Comparison of ENCODE assay signal across 2 cellular contexts in the genomic region with DNA sequence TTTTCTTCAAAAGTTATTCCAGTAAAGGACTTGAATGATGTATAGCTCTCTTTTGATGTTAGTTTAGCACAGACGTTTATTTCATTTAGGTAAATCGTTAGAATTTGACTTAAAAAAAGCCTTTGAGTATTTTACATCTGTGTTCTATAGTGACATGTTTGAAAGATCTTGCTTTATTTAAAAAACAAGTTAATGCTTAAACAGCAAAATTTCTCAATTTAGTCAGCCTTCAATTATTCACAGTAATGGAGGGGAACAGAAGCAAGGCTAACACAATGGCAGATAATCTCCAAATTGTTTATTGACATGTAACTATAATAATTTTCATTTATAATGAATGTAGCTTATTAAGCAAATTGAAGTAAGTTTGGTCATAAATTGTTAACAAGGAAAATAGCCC.
A peak's percentile ranks its signal among the peaks of the same experiment; 100 is the strongest.
TF ChIP-seq lines count a peak whose summit lies in the region.

No MANE protein-coding gene starts in this region.

TF ChIP-seq in HepG2, 621 proteins besides CTCF, POLR2A, EP300 and RAD21 (continued from another document):
- peak; percentile 49 to 54 for TF ChIP-seq MAFK (conservative IDR thresholded peaks at IDR 0.05 in 1 of 2, IDR thresholded peaks at IDR 0.05 in 1 of 2; ENCODE audit: low read length in 2 of 2)
- TF ChIP-seq, protein P1, sequence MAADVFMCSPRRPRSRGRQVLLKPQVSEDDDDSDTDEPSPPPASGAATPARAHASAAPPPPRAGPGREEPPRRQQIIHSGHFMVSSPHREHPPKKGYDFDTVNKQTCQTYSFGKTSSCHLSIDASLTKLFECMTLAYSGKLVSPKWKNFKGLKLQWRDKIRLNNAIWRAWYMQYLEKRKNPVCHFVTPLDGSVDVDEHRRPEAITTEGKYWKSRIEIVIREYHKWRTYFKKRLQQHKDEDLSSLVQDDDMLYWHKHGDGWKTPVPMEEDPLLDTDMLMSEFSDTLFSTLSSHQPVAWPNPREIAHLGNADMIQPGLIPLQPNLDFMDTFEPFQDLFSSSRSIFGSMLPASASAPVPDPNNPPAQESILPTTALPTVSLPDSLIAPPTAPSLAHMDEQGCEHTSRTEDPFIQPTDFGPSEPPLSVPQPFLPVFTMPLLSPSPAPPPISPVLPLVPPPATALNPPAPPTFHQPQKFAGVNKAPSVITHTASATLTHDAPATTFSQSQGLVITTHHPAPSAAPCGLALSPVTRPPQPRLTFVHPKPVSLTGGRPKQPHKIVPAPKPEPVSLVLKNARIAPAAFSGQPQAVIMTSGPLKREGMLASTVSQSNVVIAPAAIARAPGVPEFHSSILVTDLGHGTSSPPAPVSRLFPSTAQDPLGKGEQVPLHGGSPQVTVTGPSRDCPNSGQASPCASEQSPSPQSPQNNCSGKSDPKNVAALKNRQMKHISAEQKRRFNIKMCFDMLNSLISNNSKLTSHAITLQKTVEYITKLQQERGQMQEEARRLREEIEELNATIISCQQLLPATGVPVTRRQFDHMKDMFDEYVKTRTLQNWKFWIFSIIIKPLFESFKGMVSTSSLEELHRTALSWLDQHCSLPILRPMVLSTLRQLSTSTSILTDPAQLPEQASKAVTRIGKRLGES (CRISPR knock-in tag; IDR thresholded peaks at IDR 0.05; ENCODE audit: borderline replicate concordance) = no peak
- peak; percentile 52 for TF ChIP-seq MAFF (IDR thresholded peaks at IDR 0.05; ENCODE audit: low read depth, low read length)
- TF ChIP-seq NR2F1 (CRISPR knock-in tag; IDR thresholded peaks at IDR 0.05) = no peak
- TF ChIP-seq, protein P2, sequence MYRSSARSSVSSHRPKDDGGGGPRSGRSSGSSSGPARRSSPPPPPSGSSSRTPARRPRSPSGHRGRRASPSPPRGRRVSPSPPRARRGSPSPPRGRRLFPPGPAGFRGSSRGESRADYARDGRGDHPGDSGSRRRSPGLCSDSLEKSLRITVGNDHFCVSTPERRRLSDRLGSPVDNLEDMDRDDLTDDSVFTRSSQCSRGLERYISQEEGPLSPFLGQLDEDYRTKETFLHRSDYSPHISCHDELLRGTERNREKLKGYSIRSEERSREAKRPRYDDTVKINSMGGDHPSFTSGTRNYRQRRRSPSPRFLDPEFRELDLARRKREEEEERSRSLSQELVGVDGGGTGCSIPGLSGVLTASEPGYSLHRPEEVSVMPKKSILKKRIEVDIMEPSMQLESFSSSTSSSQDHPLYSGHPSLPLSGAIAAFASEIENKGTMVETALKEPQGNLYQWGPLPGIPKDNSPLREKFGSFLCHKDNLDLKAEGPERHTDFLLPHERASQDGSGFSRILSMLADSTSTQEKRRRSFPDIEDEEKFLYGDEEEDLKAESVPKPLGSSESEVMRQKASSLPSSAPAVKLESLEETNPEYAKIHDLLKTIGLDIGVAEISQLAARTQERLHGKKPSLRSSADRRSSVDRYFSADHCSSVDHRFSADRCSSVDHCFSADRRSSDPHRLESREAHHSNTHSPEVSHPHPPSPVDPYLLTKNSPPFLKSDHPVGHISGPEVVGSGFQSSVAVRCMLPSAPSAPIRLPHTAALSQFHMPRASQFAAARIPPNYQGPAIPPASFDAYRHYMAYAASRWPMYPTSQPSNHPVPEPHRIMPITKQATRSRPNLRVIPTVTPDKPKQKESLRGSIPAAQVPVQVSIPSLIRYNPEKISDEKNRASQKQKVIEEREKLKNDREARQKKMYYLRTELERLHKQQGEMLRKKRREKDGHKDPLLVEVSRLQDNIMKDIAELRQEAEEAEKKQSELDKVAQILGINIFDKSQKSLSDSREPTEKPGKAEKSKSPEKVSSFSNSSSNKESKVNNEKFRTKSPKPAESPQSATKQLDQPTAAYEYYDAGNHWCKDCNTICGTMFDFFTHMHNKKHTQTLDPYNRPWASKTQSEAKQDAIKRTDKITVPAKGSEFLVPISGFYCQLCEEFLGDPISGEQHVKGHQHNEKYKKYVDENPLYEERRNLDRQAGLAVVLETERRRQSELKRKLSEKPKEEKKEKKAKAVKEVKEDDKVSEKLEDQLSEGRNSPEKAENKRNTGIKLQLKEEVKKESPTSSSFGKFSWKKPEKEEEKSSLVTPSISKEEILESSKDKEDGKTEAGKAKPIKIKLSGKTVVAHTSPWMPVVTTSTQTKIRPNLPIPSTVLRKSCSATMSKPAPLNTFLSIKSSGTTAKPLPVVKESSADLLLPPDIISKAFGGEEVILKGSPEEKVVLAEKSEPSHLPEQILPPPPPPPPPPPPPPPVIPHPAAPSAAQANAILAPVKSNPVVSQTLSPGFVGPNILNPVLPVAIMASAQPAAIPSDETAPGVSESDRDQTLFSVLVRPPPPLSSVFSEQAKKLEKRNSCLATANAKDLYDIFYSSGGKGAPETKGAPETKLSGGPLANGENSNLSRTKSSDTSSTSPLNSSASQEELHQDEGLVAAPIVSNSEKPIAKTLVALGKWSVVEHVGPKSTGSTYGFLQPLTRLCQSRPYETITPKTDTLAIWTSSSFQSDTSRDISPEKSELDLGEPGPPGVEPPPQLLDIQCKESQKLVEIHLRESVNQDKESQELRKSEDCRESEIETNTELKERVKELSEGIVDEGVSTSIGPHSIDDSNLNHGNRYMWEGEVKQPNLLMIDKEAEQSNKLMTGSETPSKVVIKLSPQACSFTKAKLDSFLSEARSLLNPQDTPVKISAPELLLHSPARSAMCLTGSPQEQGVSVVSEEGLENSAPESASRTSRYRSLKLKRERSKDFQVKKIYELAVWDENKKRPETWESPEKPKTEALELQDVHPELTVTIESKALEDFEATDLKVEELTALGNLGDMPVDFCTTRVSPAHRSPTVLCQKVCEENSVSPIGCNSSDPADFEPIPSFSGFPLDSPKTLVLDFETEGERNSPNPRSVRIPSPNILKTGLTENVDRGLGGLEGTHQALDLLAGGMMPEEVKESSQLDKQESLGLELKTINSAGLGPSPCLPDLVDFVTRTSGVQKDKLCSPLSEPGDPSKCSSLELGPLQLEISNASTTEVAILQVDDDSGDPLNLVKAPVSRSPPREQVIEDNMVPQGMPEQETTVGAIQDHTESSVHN (CRISPR knock-in tag; IDR thresholded peaks at IDR 0.05) = no peak
- TF ChIP-seq TP53 (CRISPR knock-in tag; conservative IDR thresholded peaks at IDR 0.05) = no peak
- TF ChIP-seq ZNF337 (CRISPR knock-in tag; IDR thresholded peaks at IDR 0.05; ENCODE audit: borderline replicate concordance, low read depth) = no peak
- no peak for TF ChIP-seq TCF12 (IDR thresholded peaks at IDR 0.05)
- TF ChIP-seq TCF12 (CRISPR knock-in tag; IDR thresholded peaks at IDR 0.05) = no peak

TF ChIP-seq in K562, 482 proteins besides CTCF, POLR2A, EP300 and RAD21 (continued from another document):
- TF ChIP-seq C11orf30 (IDR thresholded peaks at IDR 0.05; ENCODE audit: low read depth) (peak; percentile 72; the same call in 1 of the 2 replicates), RBFOX2 (IDR thresholded peaks at IDR 0.05; ENCODE audit: low read depth, low read length) (no peak)
